ENCODE assay signal across 7 cellular contexts in genomic region chr11:66051371-66051765, GRCh38. TPM values are rescaled to one million over a fixed set of nuclear protein-coding genes. Genes with fewer than 3 reads are reported as not detected.
DNase-seq lines count a peak whose midpoint lies in the region; ATAC-seq and TF ChIP-seq lines count a peak whose summit lies in the region.

No MANE protein-coding gene starts in this region.

- H2BK15ac ChIP-seq in H9 (ENCODE audit: low read depth, low read length), result no peak overlapping the region

- H3K4me2 ChIP-seq in H9 (ENCODE audit: insufficient read depth, insufficient read length, low read length) (peak overlapping the region; percentile 44), smooth muscle cell (peak overlapping the region; percentile 87)

- H3K79me2 ChIP-seq in H9 (ENCODE audit: insufficient read depth, low read length), result peaks cover 12% of the 10 kb centered on the region; the same call in 1 of the 2 replicates
- H3K79me2 ChIP-seq in smooth muscle cell (ENCODE audit: low read depth), result peaks cover 42% of the 10 kb centered on the region

- peaks cover 6% of the 10 kb centered on the region; the same call in 1 of the 2 replicates for H3K4me1 ChIP-seq in H9 (ENCODE audit: insufficient read depth, low read length)
- peaks cover 7% of the 10 kb centered on the region for H3K4me1 ChIP-seq in right cardiac atrium (ENCODE audit: control insufficient read depth, insufficient read depth, low read length)
- peaks cover 20% of the 10 kb centered on the region for H3K4me1 ChIP-seq in smooth muscle cell (ENCODE audit: low read depth)

- no peak for TF ChIP-seq CTCF in H9 (conservative IDR thresholded peaks at IDR 0.05)
- no peak for TF ChIP-seq CTCF in WI38 (IDR thresholded peaks at IDR 0.05; ENCODE audit: low read depth, low read length)
- no peak for TF ChIP-seq CTCF in smooth muscle cell (IDR thresholded peaks at IDR 0.05; ENCODE audit: borderline replicate concordance, insufficient read depth, poor library complexity, severe bottlenecking)

- H3K4me1 Mint-ChIP-seq in H9, result peaks cover 27 to 38% of the 10 kb centered on the region in 2 experiments

- no peak overlapping the region for H4K91ac ChIP-seq in H9 (ENCODE audit: insufficient read length, low read depth, low read length)

- H3K14ac ChIP-seq in H9 (ENCODE audit: insufficient read depth, low read length), result no peak overlapping the region; the same call in 1 of the 2 replicates

- peak overlapping the region; percentile 34 to 97 (median 93); a peak in 6 of 7 replicates for H3K27ac Mint-ChIP-seq in H9

- no peak overlapping the region for H4K5ac ChIP-seq in H9 (ENCODE audit: insufficient read length, low read depth, low read length)

- H3K56ac ChIP-seq in H9 (ENCODE audit: insufficient read length, low read depth, low read length), result no peak overlapping the region

- H2AK5ac ChIP-seq in H9 (ENCODE audit: insufficient read length, low read length), result no peak overlapping the region

- H3K4ac ChIP-seq in H9 (ENCODE audit: low read depth, low read length), result no peak overlapping the region

- H2AFZ ChIP-seq in H9 (ENCODE audit: low read length) (no peak overlapping the region), smooth muscle cell (ENCODE audit: low read depth) (peak overlapping the region; percentile 60)

- H2BK20ac ChIP-seq in H9 (ENCODE audit: low read depth, low read length, poor library complexity, severe bottlenecking), result no peak overlapping the region

- H3K27me3 ChIP-seq in H9 (ENCODE audit: insufficient read depth, low read length) (no peaks in the 10 kb centered on the region), right cardiac atrium (ENCODE audit: control insufficient read depth, insufficient read depth) (no peaks in the 10 kb centered on the region), smooth muscle cell (ENCODE audit: low read depth) (peaks cover 3% of the 10 kb centered on the region)

- peaks cover 11% of the 10 kb centered on the region for H3F3A ChIP-seq in smooth muscle cell (ENCODE audit: low read depth)

- peaks cover 9% of the 10 kb centered on the region for H3K79me1 ChIP-seq in H9 (ENCODE audit: insufficient read depth, low read depth, low read length, poor library complexity, severe bottlenecking)

- peak overlapping the region; percentile 95 to 99 for H3K4me3 Mint-ChIP-seq in H9

- DNase-seq in H9 (no peak), right cardiac atrium (no peak), smooth muscle cell (lab: John Stamatoyannopoulos, UW; ENCODE audit: unreplicated experiment) (no peak), NCI-H146 (lab: John Stamatoyannopoulos, UW) (no peak)

- H4K8ac ChIP-seq in H9 (replicated peaks; ENCODE audit: insufficient read length, low read depth, low read length), result no peak overlapping the region

- no peaks in the 10 kb centered on the region for H3K9me3 Mint-ChIP-seq in H9

- no peak overlapping the region for H3K23ac ChIP-seq in H9 (ENCODE audit: insufficient read length, low read depth, low read length)

- peak overlapping the region; percentile 40 for H3K9ac ChIP-seq in H9 (ENCODE audit: extremely low read depth, insufficient read length, low read length)
- peak overlapping the region; percentile 97 for H3K9ac ChIP-seq in smooth muscle cell (ENCODE audit: low read depth)

- intact Hi-C loops in right cardiac atrium (cut with DNase I), result no loop called here

- H2BK120ac ChIP-seq in H9 (ENCODE audit: low read depth, low read length, poor library complexity, severe bottlenecking), result no peak overlapping the region

- peak overlapping the region; percentile 99 for H3K4me3 ChIP-seq in WI38 (ENCODE audit: low read depth, low read length)
- peak overlapping the region; percentile 63 for H3K4me3 ChIP-seq in right cardiac atrium (ENCODE audit: low read length)
- H3K4me3 ChIP-seq in smooth muscle cell, result peak overlapping the region; percentile 97

- H3K9me3 ChIP-seq in H9 (ENCODE audit: control insufficient read depth, low read depth, low read length), result no peaks in the 10 kb centered on the region
- H3K9me3 ChIP-seq in right cardiac atrium (ENCODE audit: control insufficient read depth, low read length), result no peaks in the 10 kb centered on the region
- no peaks in the 10 kb centered on the region for H3K9me3 ChIP-seq in smooth muscle cell (replicated peaks; ENCODE audit: low read depth)

- peaks cover 1% of the 10 kb centered on the region for H3K36me3 ChIP-seq in smooth muscle cell (ENCODE audit: low read depth)

- H4K20me1 ChIP-seq in H9 (ENCODE audit: control insufficient read depth, insufficient read depth, insufficient read length) (peaks cover 3% of the 10 kb centered on the region), smooth muscle cell (ENCODE audit: low read depth) (no peaks in the 10 kb centered on the region)

- H3K27me3 Mint-ChIP-seq in H9 (ENCODE audit: low read depth), result no peaks in the 10 kb centered on the region; the same call in 1 of the 2 replicates

- peaks cover 15% of the 10 kb centered on the region for H3K23me2 ChIP-seq in H9 (ENCODE audit: insufficient read length, low read depth, low read length, poor library complexity, severe bottlenecking)

- WGBS in H9 (ENCODE audit: extremely low coverage, insufficient read length, low lambda C conversion rate), result no CpG with 5 or more reads among the region's 12 CpGs
- WGBS in right cardiac atrium, result 25% methylated on average over 12 of the region's 12 CpGs
- 27% methylated on average over 11 of the region's 12 CpGs for WGBS in smooth muscle cell (ENCODE audit: low lambda C conversion rate)

- no peak for ATAC-seq in right cardiac atrium
- no peak for ATAC-seq in GM21825 (IDR thresholded peaks at IDR 0.05; ENCODE audit: unreplicated experiment)
- no peak for ATAC-seq in GM18511 (IDR thresholded peaks at IDR 0.05; ENCODE audit: unreplicated experiment)

- no peak overlapping the region for H2BK12ac ChIP-seq in H9 (ENCODE audit: insufficient read length, low read depth, low read length)

- H2BK5ac ChIP-seq in H9 (ENCODE audit: insufficient read length, low read length), result no peak overlapping the region

- no peak overlapping the region for H3K18ac ChIP-seq in H9 (ENCODE audit: insufficient read length, low read depth, low read length)

- H3K27ac ChIP-seq in H9 (ENCODE audit: insufficient read length, low read depth, low read length) (no peak overlapping the region), right cardiac atrium (ENCODE audit: low read length) (peak overlapping the region; percentile 82), smooth muscle cell (ENCODE audit: low read depth) (peak overlapping the region; percentile 87)

- H3K36me3 Mint-ChIP-seq in H9 (ENCODE audit: insufficient read depth in 1 of 3, low read depth in 3 of 3), result peaks cover 22 to 36% (median 35%) of the 10 kb centered on the region in 3 experiments

- no peak overlapping the region for H3T11ph ChIP-seq in H9 (ENCODE audit: low read length)

RNA-seq across cellular contexts. Expression of gene SF3B2, which starts 0.8 kb away (rescaled TPM):
- total RNA-seq in H9 (2021) (237 and 248 TPM in 2 replicates), right cardiac atrium (10 to 100 TPM; 84.4 to 97.7 (median 91.7) TPM), smooth muscle cell (104 and 125 TPM in 2 replicates)
- polyA plus RNA-seq in right cardiac atrium (62.1 TPM), smooth muscle cell (182 and 203 TPM in 2 replicates)

RNA-seq across cellular contexts. Expression of gene GAL3ST3, which starts 2.4 kb away (rescaled TPM):
- 17.2 and 19.8 TPM in 2 replicates for total RNA-seq in H9 (2021)
- 10 to 100 TPM; 10.8 to 13.6 (median 12.1) TPM for total RNA-seq in right cardiac atrium
- 8.9 TPM for polyA plus RNA-seq in right cardiac atrium
- total RNA-seq in smooth muscle cell, result 0.27 TPM in 1 of 2 replicates, not detected in the other
- polyA plus RNA-seq in smooth muscle cell, result 0.23 TPM in 1 of 2 replicates, not detected in the other

RNA-seq across cellular contexts. Expression of gene PACS1, which starts 18.7 kb away (rescaled TPM):
- 28.7 and 35.5 TPM in 2 replicates for total RNA-seq in H9 (2021)
- total RNA-seq in right cardiac atrium, result 10 to 100 TPM; 48.3 to 82.5 (median 56.5) TPM
- 30.9 TPM for polyA plus RNA-seq in right cardiac atrium
- 48.0 and 87.6 TPM in 2 replicates for total RNA-seq in smooth muscle cell
- polyA plus RNA-seq in smooth muscle cell, result 139 and 140 TPM in 2 replicates

RNA-seq across cellular contexts. Expression of gene CATSPER1, which starts 25.1 kb away (rescaled TPM):
- not detected in 2 replicates for total RNA-seq in H9 (2021)
- not detected for total RNA-seq in right cardiac atrium
- polyA plus RNA-seq in right cardiac atrium, result not detected
- total RNA-seq in smooth muscle cell, result not detected in 2 replicates
- polyA plus RNA-seq in smooth muscle cell, result 0.55 and 1.7 TPM in 2 replicates

RNA-seq across cellular contexts. Expression of gene CST6, which starts 39.6 kb away (rescaled TPM):
- total RNA-seq in H9 (2021) (not detected in 2 replicates), right cardiac atrium (1 to 10 TPM; 1.2 to 3.6 (median 2.2) TPM), smooth muscle cell (54.1 and 97.0 TPM in 2 replicates)
- polyA plus RNA-seq in right cardiac atrium (2.1 TPM), smooth muscle cell (37.6 and 118 TPM in 2 replicates)
